Comparison of ENCODE assay signal across 8 cellular contexts in genomic region chr6:146914563-146915483, GRCh38.
DNase-seq lines count a peak whose midpoint lies in the region; ATAC-seq, FAIRE-seq and TF ChIP-seq lines count a peak whose summit lies in the region.

No MANE protein-coding gene starts in this region.

- no peaks in the 10 kb centered on the region for H3K36me3 ChIP-seq in psoas muscle (ENCODE audit: insufficient read depth in 1 of 2, low read depth in 1 of 2)

- no peaks in the 10 kb centered on the region for H3K9me3 ChIP-seq in psoas muscle

- 28 to 39% (median 31%) methylated on average over 8 of the region's 8 CpGs for WGBS in psoas muscle, 3 donors

- H3K27me3 ChIP-seq in psoas muscle (ENCODE audit: insufficient read depth in 3 of 3, low read length in 2 of 3) = no peaks in the 10 kb centered on the region

- H3K27ac ChIP-seq in psoas muscle = peak overlapping the region; percentile 11

- DNase-seq in H4 (ENCODE audit: low spot score) (peak; percentile 83), SK-N-DZ (ENCODE audit: low spot score) (peak; percentile 53), fibroblast of the aortic adventitia (ENCODE audit: low read depth) (peak; percentile 99), psoas muscle (peak; percentile 28 to 48), GM19239 (ENCODE audit: insufficient read length, low spot score) (no peak), NCI-H2029 treated with DMSO at 0.1 percent for 48 hours (lab: John Stamatoyannopoulos, UW) (no peak)
- DNase-seq in activated effector memory CD4-positive, alpha-beta T cell treated with anti-CD3 and anti-CD28 coated beads, Interleukin-2, amount 50 U/mL, for 16 hours = no peak

- intact Hi-C loops in psoas muscle (cut with DNase I) = no loop called here

- no peak for TF ChIP-seq CTCF in fibroblast of the aortic adventitia (IDR thresholded peaks at IDR 0.05; ENCODE audit: insufficient read depth, low read length)
- no peak for TF ChIP-seq CTCF in psoas muscle (IDR thresholded peaks at IDR 0.05)

- peak overlapping the region; percentile 55 for H3K4me3 ChIP-seq in fibroblast of the aortic adventitia (ENCODE audit: low read depth, low read length)
- peak overlapping the region; percentile 47 for H3K4me3 ChIP-seq in psoas muscle

- H3K4me1 ChIP-seq in psoas muscle = peaks cover 15% of the 10 kb centered on the region

- no peak for FAIRE-seq in GM19239 (lab: Jason Lieb, UNC)

- ATAC-seq in psoas muscle (peak; percentile 63 to 77 (median 73)), GM19467 (IDR thresholded peaks at IDR 0.05; ENCODE audit: unreplicated experiment) (no peak)

Comparison
In these comparisons a context has a peak if more than half of its experiments do, and no peak if none do; other contexts are left out.
1. DNase-seq: peak in H4 (single experiment), SK-N-DZ (single experiment), fibroblast of the aortic adventitia (single experiment) and psoas muscle (2 of 2); none in activated effector memory CD4-positive, alpha-beta T cell treated with anti-CD3 and anti-CD28 coated beads, Interleukin-2, amount 50 U/mL, for 16 hours (single experiment), GM19239 (single experiment) and NCI-H2029 treated with DMSO at 0.1 percent for 48 hours (single experiment).